27 cellular contexts compared by ENCODE assay signal in genomic region chr1:192872010-192872409, GRCh38.
A peak's percentile ranks its signal among the peaks of the same experiment; 100 is the strongest.
DNase-seq lines count a peak whose midpoint lies in the region; ATAC-seq, FAIRE-seq and TF ChIP-seq lines count a peak whose summit lies in the region.
"Had no signal": no experiment of that assay in that cellular context is flagged by ENCODE, and none has a peak within 500 bp of the region (broad histone marks: within the 10 kb centered on the region; RNA-seq: fewer than 3 reads in every experiment).

No MANE protein-coding gene starts in this region.

- H3K23ac ChIP-seq in trophoblast cell (ENCODE audit: low read length), result peak overlapping the region; percentile 53

- H3K79me1 ChIP-seq in trophoblast cell (ENCODE audit: low read length), result no peaks in the 10 kb centered on the region

- no peak overlapping the region for H2BK12ac ChIP-seq in trophoblast cell (ENCODE audit: low read length)

- peaks cover 0 to under 1% of the 10 kb centered on the region in 2 donors for H3K4me1 Mint-ChIP-seq in natural killer cell
- H3K4me1 Mint-ChIP-seq: CD4-positive, alpha-beta memory T cell; CD4-positive, CD25-positive, alpha-beta regulatory T cell; CD8-positive, alpha-beta memory T cell had no signal

- no peak overlapping the region for H2AK5ac ChIP-seq in trophoblast cell (ENCODE audit: low read length)

- H3K4me1 ChIP-seq in endothelial cell of umbilical vein (ENCODE audit: control insufficient read depth, extremely low read depth, insufficient read depth, low read length) (no peaks in the 10 kb centered on the region), trophoblast cell (ENCODE audit: control insufficient read depth in 1 of 2, insufficient read depth in 2 of 2, low read length in 2 of 2) (no peaks in the 10 kb centered on the region), subcutaneous abdominal adipose tissue (ENCODE audit: control insufficient read depth in 5 of 5, insufficient read depth in 5 of 5, low read length in 5 of 5) (peaks cover 0 to 24% (median 15%) of the 10 kb centered on the region in 5 donors), Peyer's patch (no peaks in the 10 kb centered on the region), stomach (peaks cover 0 to 5% (median 0%) of the 10 kb centered on the region in 4 donors)
- H3K4me1 ChIP-seq: BE2C, BLaER1 had no signal

- peaks cover 10 to 20% of the 10 kb centered on the region in 2 donors for H3K27me3 Mint-ChIP-seq in natural killer cell (ENCODE audit: low read depth in 2 of 2)

- dilution Hi-C loops in endothelial cell of umbilical vein (cut with MboI; ENCODE audit: extremely low pct_ligation_motif_present, low sequenced_read_pairs), result no loop called here

- H3K9me1 ChIP-seq in endothelial cell of umbilical vein (replicated peaks; ENCODE audit: control insufficient read depth, extremely low read depth, insufficient read depth, low read length), result no peaks in the 10 kb centered on the region

- H3K4me2 ChIP-seq in endothelial cell of umbilical vein (ENCODE audit: insufficient read depth, low read length), result no peak overlapping the region
- H3K4me2 ChIP-seq in trophoblast cell (ENCODE audit: low read length), result no peak overlapping the region
- H3K4me2 ChIP-seq: BLaER1 had no signal

- no peak for ATAC-seq in natural killer cell
- ATAC-seq: GM12878 had no signal

- H2BK5ac ChIP-seq in trophoblast cell (ENCODE audit: low read depth, low read length, poor library complexity), result no peak overlapping the region

- no peaks in the 10 kb centered on the region for H3K9me3 Mint-ChIP-seq in natural killer cell
- H3K9me3 Mint-ChIP-seq: CD8-positive, alpha-beta memory T cell had no signal

- H3K36me3 ChIP-seq in endothelial cell of umbilical vein (ENCODE audit: control insufficient read depth in 2 of 2, extremely low read depth in 1 of 2, insufficient read depth in 2 of 2, low read length in 2 of 2) (no peaks in the 10 kb centered on the region), trophoblast cell (ENCODE audit: control insufficient read depth in 1 of 2, insufficient read depth in 2 of 2, low read length in 2 of 2) (no peaks in the 10 kb centered on the region), subcutaneous abdominal adipose tissue (ENCODE audit: control insufficient read depth in 5 of 5, insufficient read depth in 5 of 5, low read length in 5 of 5) (no peaks in the 10 kb centered on the region), Peyer's patch (no peaks in the 10 kb centered on the region), stomach (no peaks in the 10 kb centered on the region)
- H3K36me3 ChIP-seq: BE2C, BLaER1 had no signal

- no peak overlapping the region for H2BK120ac ChIP-seq in trophoblast cell (ENCODE audit: insufficient read depth, low read length, poor library complexity)

- H3K9me3 ChIP-seq in endothelial cell of umbilical vein (replicated peaks; ENCODE audit: control insufficient read depth, insufficient read depth, low read length) (no peaks in the 10 kb centered on the region), trophoblast cell (ENCODE audit: insufficient read depth, low read depth, low read length) (no peaks in the 10 kb centered on the region), subcutaneous abdominal adipose tissue (ENCODE audit: control insufficient read depth in 5 of 5, low read length in 5 of 5) (no peaks in the 10 kb centered on the region), Peyer's patch (no peaks in the 10 kb centered on the region), stomach (no peaks in the 10 kb centered on the region)
- H3K9me3 ChIP-seq: BE2C had no signal

- H3K27ac ChIP-seq in endothelial cell of umbilical vein (ENCODE audit: insufficient read depth, low read depth, low read length) (no peak overlapping the region), trophoblast cell (ENCODE audit: low read depth, low read length) (no peak overlapping the region), subcutaneous abdominal adipose tissue (ENCODE audit: low read depth, low read length) (peak overlapping the region; percentile 82), Peyer's patch (no peak overlapping the region), stomach (no peak overlapping the region)
- H3K27ac ChIP-seq: BLaER1 had no signal

- DNase-seq in endothelial cell of umbilical vein (ENCODE audit: low read depth, low spot score), result no peak
- no peak for DNase-seq in trophoblast cell
- DNase-seq in natural killer cell, result no peak
- DNase-seq in Peyer's patch, result no peak
- DNase-seq in stomach, result no peak
- DNase-seq: 8988T; ACHN; BE2C; C1 segment of cervical spinal cord; CD4-positive, alpha-beta memory T cell; CD4-positive, CD25-positive, alpha-beta regulatory T cell; CD8-positive, alpha-beta memory T cell; COR-L47; DMS 273 treated with DMSO at 0.1 percent for 48 hours; DMS153; DMS53; DMS79; DND-41; EL; GDM1 had no signal

- TF ChIP-seq EP300 in stomach (IDR thresholded peaks at IDR 0.05), result no peak

- BruUV-seq in endothelial cell of umbilical vein (replicated peaks; lab: Mats Ljungman, UMichigan), result no TSS peak

- intact Hi-C loops in endothelial cell of umbilical vein (cut with micrococcal nuclease) (loop anchor here (10.0 kb wide), 1 partner anchor 53 kb away; no protein-coding TSS in a partner anchor), natural killer cell (cut with micrococcal nuclease) (no loop called here), stomach (cut with DNase I; ENCODE audit: low total_unique reads) (no loop called here)

- no peak overlapping the region for H3K4ac ChIP-seq in trophoblast cell (ENCODE audit: low read depth, low read length)

- H3K79me2 ChIP-seq in endothelial cell of umbilical vein (ENCODE audit: control insufficient read depth, insufficient read depth, low read length), result no peaks in the 10 kb centered on the region
- no peaks in the 10 kb centered on the region for H3K79me2 ChIP-seq in trophoblast cell (ENCODE audit: control insufficient read depth, insufficient read depth, low read length, poor library complexity)

- POLR2A ChIA-PET in endothelial cell of umbilical vein (lab: Charles Lee), result no interaction called here

- H4K8ac ChIP-seq in trophoblast cell (ENCODE audit: low read depth, low read length), result no peak overlapping the region

- no peak overlapping the region for H3K9ac ChIP-seq in endothelial cell of umbilical vein (replicated peaks; ENCODE audit: extremely low read depth, insufficient read depth, low read length)
- no peak overlapping the region for H3K9ac ChIP-seq in trophoblast cell (ENCODE audit: low read length)
- no peak overlapping the region for H3K9ac ChIP-seq in subcutaneous abdominal adipose tissue (ENCODE audit: low read length in 5 of 5)
- H3K9ac ChIP-seq: BLaER1 had no signal

- CTCF ChIA-PET in endothelial cell of umbilical vein (lab: Charles Lee), result interaction anchor here (1.3 kb wide), 1 partner anchor 148 kb away, joined by 4 read pairs; no protein-coding TSS in a partner anchor

- TF ChIP-seq CTCF in endothelial cell of umbilical vein (IDR thresholded peaks at IDR 0.05; ENCODE audit: extremely low read depth in 1 of 2, insufficient read depth in 1 of 2, low read depth in 1 of 2, low read length in 2 of 2), result no peak
- no peak for TF ChIP-seq CTCF in natural killer cell (IDR thresholded peaks at IDR 0.05)
- no peak for TF ChIP-seq CTCF in Peyer's patch (IDR thresholded peaks at IDR 0.05)
- no peak for TF ChIP-seq CTCF in stomach (IDR thresholded peaks at IDR 0.05)

- no peak overlapping the region for H3K27ac Mint-ChIP-seq in natural killer cell
- H3K27ac Mint-ChIP-seq: CD4-positive, CD25-positive, alpha-beta regulatory T cell; CD8-positive, alpha-beta memory T cell had no signal

- no peaks in the 10 kb centered on the region for H3K27me3 ChIP-seq in endothelial cell of umbilical vein (ENCODE audit: control insufficient read depth in 2 of 2, insufficient read depth in 2 of 2, low read length in 2 of 2)
- no peaks in the 10 kb centered on the region for H3K27me3 ChIP-seq in trophoblast cell (ENCODE audit: insufficient read depth, low read length)
- H3K27me3 ChIP-seq in subcutaneous abdominal adipose tissue (ENCODE audit: control insufficient read depth in 5 of 5, insufficient read depth in 4 of 5, low read length in 5 of 5), result no peaks in the 10 kb centered on the region
- no peaks in the 10 kb centered on the region for H3K27me3 ChIP-seq in Peyer's patch
- H3K27me3 ChIP-seq in stomach, result no peaks in the 10 kb centered on the region
- H3K27me3 ChIP-seq: BE2C, BLaER1 had no signal

- H2AFZ ChIP-seq in endothelial cell of umbilical vein (ENCODE audit: low read depth, low read length) (no peak overlapping the region), trophoblast cell (ENCODE audit: insufficient read depth, low read length, poor library complexity) (no peak overlapping the region)

- no peaks in the 10 kb centered on the region for H4K20me1 ChIP-seq in endothelial cell of umbilical vein (replicated peaks; ENCODE audit: control insufficient read depth, extremely low read depth, insufficient read depth, low read length)
- H4K20me1 ChIP-seq: BLaER1 had no signal

- WGBS in trophoblast cell (ENCODE audit: extremely low coverage, insufficient coverage, insufficient read length), result no CpG with 5 or more reads among the region's 3 CpGs
- 70 to 78% (median 76%) methylated on average over 3 of the region's 3 CpGs for WGBS in stomach, 5 donors

- no peaks in the 10 kb centered on the region for H3K36me3 Mint-ChIP-seq in natural killer cell
- H3K36me3 Mint-ChIP-seq: CD4-positive, alpha-beta memory T cell; CD4-positive, CD25-positive, alpha-beta regulatory T cell; CD8-positive, alpha-beta memory T cell had no signal

- no peak overlapping the region for H3K14ac ChIP-seq in trophoblast cell (ENCODE audit: low read length)

- no peak for TF ChIP-seq POLR2A in endothelial cell of umbilical vein (IDR thresholded peaks at IDR 0.05; ENCODE audit: low read depth, low read length)
- TF ChIP-seq POLR2A in Peyer's patch (IDR thresholded peaks at IDR 0.05), result no peak
- TF ChIP-seq POLR2A in stomach (IDR thresholded peaks at IDR 0.05), result no peak

- no peak overlapping the region for H3K4me3 ChIP-seq in endothelial cell of umbilical vein (replicated peaks in 1 of 3; ENCODE audit: insufficient read depth in 1 of 3, low read depth in 1 of 3, low read length in 3 of 3)
- no peak overlapping the region for H3K4me3 ChIP-seq in trophoblast cell (ENCODE audit: low read depth, low read length)
- H3K4me3 ChIP-seq in subcutaneous abdominal adipose tissue (ENCODE audit: low read depth in 1 of 5, low read length in 5 of 5), result no peak overlapping the region
- no peak overlapping the region for H3K4me3 ChIP-seq in Peyer's patch
- no peak overlapping the region for H3K4me3 ChIP-seq in stomach
- H3K4me3 ChIP-seq: BLaER1, GM12878 had no signal

- H3K4me3 Mint-ChIP-seq in natural killer cell, result no peak overlapping the region
- H3K4me3 Mint-ChIP-seq: CD14-positive monocyte; CD4-positive, alpha-beta memory T cell; CD4-positive, CD25-positive, alpha-beta regulatory T cell; CD8-positive, alpha-beta memory T cell had no signal

- peak; percentile 38 for FAIRE-seq in endothelial cell of umbilical vein (lab: Jason Lieb, UNC)
- FAIRE-seq: A204.1, GM12878, GM12892, GM18507 had no signal

- H4K91ac ChIP-seq in trophoblast cell (ENCODE audit: low read depth, low read length), result no peak overlapping the region

- no peak overlapping the region for H3K18ac ChIP-seq in trophoblast cell (ENCODE audit: low read length)

- H4K12ac ChIP-seq in trophoblast cell (ENCODE audit: low read depth, low read length), result no peak overlapping the region

TF ChIP-seq in endothelial cell of umbilical vein, 7 proteins besides CTCF, POLR2A, EP300 and RAD21 (continues in another document):
- TF ChIP-seq GATA2 (IDR thresholded peaks at IDR 0.05; ENCODE audit: insufficient read depth, insufficient read length, low read depth, low read length), result no peak
- no peak for TF ChIP-seq POLR2AphosphoS5 (IDR thresholded peaks at IDR 0.05; ENCODE audit: insufficient read depth, low read depth, low read length)
